ENCODE assay signal across 15 cellular contexts in the genomic region with DNA sequence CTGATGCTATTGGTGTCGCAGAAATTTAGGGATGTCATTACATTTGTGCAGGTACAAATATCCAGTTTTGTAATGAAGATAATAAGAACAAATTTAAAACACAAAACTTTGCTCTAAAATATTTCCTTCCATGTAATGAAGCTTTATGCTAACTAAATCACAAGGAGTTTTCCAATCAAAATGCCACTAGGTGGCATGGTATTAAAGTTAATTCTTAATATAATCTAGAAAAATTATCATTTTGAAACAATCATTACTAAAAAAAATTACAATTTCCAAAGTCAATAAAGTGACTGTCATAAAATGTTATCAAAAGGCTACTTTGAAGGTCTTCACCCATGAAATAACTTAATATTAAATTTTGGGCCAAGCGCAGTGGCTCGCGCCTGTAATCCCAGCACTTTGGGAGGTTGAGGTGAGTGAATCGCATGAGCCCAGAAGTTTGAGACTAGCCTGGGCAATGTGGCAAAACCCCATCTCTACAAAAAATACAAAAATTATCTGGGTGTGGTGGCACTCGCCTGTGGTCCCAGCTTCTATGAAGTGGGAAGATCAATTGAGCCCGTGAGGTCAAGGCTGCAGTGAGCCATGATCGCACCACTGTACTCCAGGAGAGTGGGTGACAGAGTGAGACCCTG.
DNase-seq lines count a peak whose midpoint lies in the region; ATAC-seq and TF ChIP-seq lines count a peak whose summit lies in the region.
"Had no signal": no experiment of that assay in that cellular context is flagged by ENCODE, and none has a peak within 500 bp of the region (broad histone marks: within the 10 kb centered on the region; RNA-seq: fewer than 3 reads in every experiment).

No MANE protein-coding gene starts in this region.

- peaks cover 0 to 39% (median 0%) of the 10 kb centered on the region in 9 donors for H3K36me3 ChIP-seq in heart right ventricle
- H3K36me3 ChIP-seq: lower lobe of right lung had no signal

- H3K27me3 ChIP-seq in heart right ventricle = no peaks in the 10 kb centered on the region

- no peak for DNase-seq in heart right ventricle
- DNase-seq in left cardiac atrium = no peak
- DNase-seq in RWPE1 (ENCODE audit: low spot score) = no peak
- peak; percentile 39 for DNase-seq in fibroblast of the aortic adventitia (ENCODE audit: low read depth)
- peak; percentile 72 for DNase-seq in superior temporal gyrus (ENCODE audit: extremely low spot score)
- DNase-seq in stimulated activated CD4-positive, alpha-beta T cell treated with anti-CD3 and anti-CD28 coated beads, Interleukin-2, amount 100 ng/mL, for 48 hours = no peak
- DNase-seq in NCI-H510A (lab: John Stamatoyannopoulos, UW) = no peak
- no peak for DNase-seq in COLO668 (lab: John Stamatoyannopoulos, UW; ENCODE audit: unreplicated experiment)
- DNase-seq: activated B cell treated with CpG ODN at 0.5 μM for 24 hours; activated gamma-delta T cell; GF-D8; lower lobe of right lung; NCI-H1930; NCI-H524; stimulated activated naive CD4-positive, alpha-beta T cell had no signal

- intact Hi-C loops in heart right ventricle (cut with DNase I) (no loop called here), left cardiac atrium (cut with DNase I) (loop anchor here in 1 of 2 donors (10.0 kb wide), 1 partner anchor 169 kb away; no protein-coding TSS in a partner anchor)

- 96 to 97% methylated on average over 8 of the region's 8 CpGs for WGBS in heart right ventricle, 2 donors

- H3K9me3 ChIP-seq in heart right ventricle = no peaks in the 10 kb centered on the region
- H3K9me3 ChIP-seq: lower lobe of right lung had no signal

- H3K4me1 ChIP-seq in heart right ventricle = no peaks in the 10 kb centered on the region
- H3K4me1 ChIP-seq: lower lobe of right lung had no signal

- POLR2A ChIA-PET in RWPE1 (lab: Yijun Ruan, JAX; ENCODE audit: low non-redundant PET) = no interaction called here

- ATAC-seq in heart right ventricle (no peak), left cardiac atrium (no peak)
- ATAC-seq: lower lobe of right lung had no signal

- CTCF ChIA-PET in RWPE1 (lab: Yijun Ruan, JAX) = interaction anchor here (0.7 to 1.1 kb wide), 2 partner anchors 10 to 715 kb away, joined by 3 read pairs; no protein-coding TSS in a partner anchor

- H3K27ac ChIP-seq in heart right ventricle (no peak overlapping the region), RWPE1 (no peak overlapping the region)
- H3K27ac ChIP-seq: lower lobe of right lung had no signal

- no peak overlapping the region for H3K4me3 ChIP-seq in heart right ventricle
- H3K4me3 ChIP-seq in fibroblast of the aortic adventitia (ENCODE audit: low read depth, low read length) = no peak overlapping the region
- H3K4me3 ChIP-seq: lower lobe of right lung had no signal

- peak in 6 of 9 donors; percentile 18 to 47 (median 25) for TF ChIP-seq CTCF in heart right ventricle (IDR thresholded peaks at IDR 0.05)
- peak; percentile 16; the same call in 1 of the 2 replicates for TF ChIP-seq CTCF in RWPE1 (conservative IDR thresholded peaks at IDR 0.05; ENCODE audit: low read depth)
- TF ChIP-seq CTCF in fibroblast of the aortic adventitia (IDR thresholded peaks at IDR 0.05; ENCODE audit: insufficient read depth, low read length) = peak; percentile 27

Comparison
In these comparisons a context has a peak if more than half of its experiments do, and no peak if none do; other contexts are left out.
1. DNase-seq: peak in fibroblast of the aortic adventitia (single experiment) and superior temporal gyrus (single experiment); none in heart right ventricle (0 of 2), left cardiac atrium (single experiment), RWPE1 (single experiment), stimulated activated CD4-positive, alpha-beta T cell treated with anti-CD3 and anti-CD28 coated beads, Interleukin-2, amount 100 ng/mL, for 48 hours (0 of 2), NCI-H510A (single experiment) and COLO668 (single experiment).
2. Peak in every context shown above with its lines, with median percentiles within 50 percentile points of each other: CTCF ChIP-seq.